Comparison of ENCODE assay signal across 27 cellular contexts in the genomic region with DNA sequence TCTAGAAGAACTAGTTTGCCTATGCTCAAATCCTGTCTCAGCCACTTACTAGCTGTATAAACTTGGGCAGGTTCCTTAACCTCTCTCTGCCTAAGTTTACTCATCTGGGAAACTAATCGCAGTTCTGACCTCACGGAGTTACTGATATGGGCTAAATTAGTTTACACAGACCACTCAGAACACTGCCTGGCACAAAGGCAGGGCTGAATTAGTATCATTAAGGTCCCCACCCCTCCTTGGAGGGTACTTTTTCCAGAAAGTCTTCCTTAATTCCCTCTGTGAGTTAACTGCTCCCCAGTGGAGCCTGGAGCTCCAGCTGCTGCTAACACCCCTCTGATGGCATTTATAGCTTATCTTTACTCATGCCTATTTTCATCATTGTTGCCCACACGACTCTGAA. TPM values are rescaled to one million over a fixed set of nuclear protein-coding genes. Genes with fewer than 3 reads are reported as not detected.
DNase-seq lines count a peak whose midpoint lies in the region; ATAC-seq, FAIRE-seq and TF ChIP-seq lines count a peak whose summit lies in the region.
"Had no signal": no experiment of that assay in that cellular context is flagged by ENCODE, and none has a peak within 500 bp of the region (broad histone marks: within the 10 kb centered on the region; RNA-seq: fewer than 3 reads in every experiment).

No MANE protein-coding gene starts in this region.

- H3K27me3 ChIP-seq in bronchial epithelial cell (ENCODE audit: control insufficient read depth, insufficient read depth, low read length) (no peaks in the 10 kb centered on the region), small intestine (ENCODE audit: control insufficient read depth in 2 of 2, insufficient read depth in 2 of 2, low read length in 2 of 2) (no peaks in the 10 kb centered on the region)
- H3K27me3 ChIP-seq: body of pancreas had no signal

- H3K4me1 ChIP-seq in small intestine (ENCODE audit: control insufficient read depth in 2 of 2, insufficient read depth in 1 of 2, low read depth in 1 of 2, low read length in 1 of 2): peaks cover 0 to 13% of the 10 kb centered on the region in 2 donors

- H3K27ac Mint-ChIP-seq in activated T-cell treated with anti-CD3 and anti-CD28 coated beads, Interleukin-2, amount 50 U/mL, for 72 hours: peak overlapping the region; percentile 3
- peak overlapping the region; percentile 38 for H3K27ac Mint-ChIP-seq in memory B cell
- H3K27ac Mint-ChIP-seq: activated naive CD8-positive, alpha-beta T cell; activated T-cell treated with anti-CD3 and anti-CD28 coated beads, Interleukin-2, amount 50 U/mL, for 24 hours; HFFc6 had no signal

- WGBS in small intestine, 3 donors: 23 to 56% (median 30%) methylated on average over 3 of the region's 3 CpGs

- peak overlapping the region in 1 of 2 donors; percentile 53 for H3K27ac ChIP-seq in small intestine (ENCODE audit: low read depth in 1 of 2, low read length in 1 of 2)
- H3K27ac ChIP-seq: PC-9 had no signal

- no peak for TF ChIP-seq CTCF in bronchial epithelial cell (IDR thresholded peaks at IDR 0.05; ENCODE audit: insufficient read depth, low read length, severe bottlenecking)

- no peaks in the 10 kb centered on the region for H3K27me3 Mint-ChIP-seq in activated T-cell treated with anti-CD3 and anti-CD28 coated beads, Interleukin-2, amount 50 U/mL, for 72 hours (ENCODE audit: low read depth)
- no peaks in the 10 kb centered on the region for H3K27me3 Mint-ChIP-seq in activated T-cell treated with anti-CD3 and anti-CD28 coated beads, Interleukin-2, amount 50 U/mL, for 4 hours (ENCODE audit: low read depth)
- no peaks in the 10 kb centered on the region for H3K27me3 Mint-ChIP-seq in memory B cell
- H3K27me3 Mint-ChIP-seq: activated naive CD8-positive, alpha-beta T cell; activated T-cell treated with anti-CD3 and anti-CD28 coated beads, Interleukin-2, amount 50 U/mL, for 24 hours had no signal

- H3K4me3 ChIP-seq in bronchial epithelial cell (ENCODE audit: low read depth, low read length) (no peak overlapping the region), small intestine (ENCODE audit: low read depth in 1 of 2, low read length in 2 of 2) (no peak overlapping the region)
- H3K4me3 ChIP-seq: body of pancreas, PC-9 had no signal

- no peaks in the 10 kb centered on the region for H3K9me3 ChIP-seq in small intestine (ENCODE audit: control insufficient read depth, low read depth)
- H3K9me3 ChIP-seq: body of pancreas had no signal

- FAIRE-seq in bronchial epithelial cell (lab: Jason Lieb, UNC) (peak; percentile 43), small intestine (lab: Jason Lieb, UNC) (no peak)
- FAIRE-seq: GM12891 had no signal

- no peak for ATAC-seq in activated T-cell treated with anti-CD3 and anti-CD28 coated beads, Interleukin-2, amount 50 U/mL, for 72 hours (replicated peaks in 1 of 2)
- ATAC-seq in activated T-cell treated with anti-CD3 and anti-CD28 coated beads, Interleukin-2, amount 50 U/mL, for 4 hours: no peak
- ATAC-seq in memory B cell (ENCODE audit: low read depth): no peak
- no peak for ATAC-seq in GM18502 (IDR thresholded peaks at IDR 0.05; ENCODE audit: poor library complexity, unreplicated experiment)

- no peak overlapping the region for H3K4me3 Mint-ChIP-seq in activated T-cell treated with anti-CD3 and anti-CD28 coated beads, Interleukin-2, amount 50 U/mL, for 72 hours
- H3K4me3 Mint-ChIP-seq in activated T-cell treated with anti-CD3 and anti-CD28 coated beads, Interleukin-2, amount 50 U/mL, for 4 hours: no peak overlapping the region
- no peak overlapping the region for H3K4me3 Mint-ChIP-seq in memory B cell
- H3K4me3 Mint-ChIP-seq: activated naive CD8-positive, alpha-beta T cell; activated T-cell treated with anti-CD3 and anti-CD28 coated beads, Interleukin-2, amount 50 U/mL, for 24 hours; HFFc6 had no signal

- no peaks in the 10 kb centered on the region for H3K9me3 Mint-ChIP-seq in activated T-cell treated with anti-CD3 and anti-CD28 coated beads, Interleukin-2, amount 50 U/mL, for 72 hours
- no peaks in the 10 kb centered on the region for H3K9me3 Mint-ChIP-seq in activated T-cell treated with anti-CD3 and anti-CD28 coated beads, Interleukin-2, amount 50 U/mL, for 4 hours
- no peaks in the 10 kb centered on the region for H3K9me3 Mint-ChIP-seq in memory B cell
- H3K9me3 Mint-ChIP-seq: activated T-cell treated with anti-CD3 and anti-CD28 coated beads, Interleukin-2, amount 50 U/mL, for 24 hours; HFFc6 had no signal

- peaks cover 51% of the 10 kb centered on the region for H3K4me1 Mint-ChIP-seq in activated T-cell treated with anti-CD3 and anti-CD28 coated beads, Interleukin-2, amount 50 U/mL, for 72 hours (ENCODE audit: low read depth)
- H3K4me1 Mint-ChIP-seq in activated T-cell treated with anti-CD3 and anti-CD28 coated beads, Interleukin-2, amount 50 U/mL, for 4 hours (ENCODE audit: low read depth): peaks cover 36% of the 10 kb centered on the region
- H3K4me1 Mint-ChIP-seq in memory B cell: peaks cover 34% of the 10 kb centered on the region

- H3K36me3 Mint-ChIP-seq in activated T-cell treated with anti-CD3 and anti-CD28 coated beads, Interleukin-2, amount 50 U/mL, for 72 hours (ENCODE audit: insufficient read depth in 2 of 2): peaks cover 0 to 2% of the 10 kb centered on the region in 2 donors
- H3K36me3 Mint-ChIP-seq in activated T-cell treated with anti-CD3 and anti-CD28 coated beads, Interleukin-2, amount 50 U/mL, for 4 hours (ENCODE audit: insufficient read depth): no peaks in the 10 kb centered on the region
- H3K36me3 Mint-ChIP-seq in memory B cell: peaks cover 4% of the 10 kb centered on the region

- no peak for DNase-seq in activated T-cell treated with anti-CD3 and anti-CD28 coated beads, Interleukin-2, amount 50 U/mL, for 72 hours
- DNase-seq in activated T-cell treated with anti-CD3 and anti-CD28 coated beads, Interleukin-2, amount 50 U/mL, for 4 hours: no peak
- DNase-seq in bronchial epithelial cell (ENCODE audit: low read depth) (no peak), memory B cell (ENCODE audit: low spot score in 2 of 2) (no peak), small intestine (peak; percentile 68), NCI-H2196 (lab: John Stamatoyannopoulos, UW; ENCODE audit: unreplicated experiment) (no peak), NCI-H1694 (lab: John Stamatoyannopoulos, UW) (no peak)
- DNase-seq: 8988T; activated CD4-positive, CD25-positive, alpha-beta regulatory T cell treated with anti-CD3 and anti-CD28 coated beads, Interleukin-2, amount 50 U/mL, for 72 hours; activated CD8-positive, alpha-beta memory T cell treated with anti-CD3 and anti-CD28 coated beads for 24 hours; activated T-cell treated with anti-CD3 and anti-CD28 coated beads, Interleukin-2, amount 50 U/mL, for 24 hours; body of pancreas; cortex of kidney; DND-41; HFFc6; NCI-H1092 treated with DMSO at 0.1 percent for 48 hours; NCI-H2107; NCI-H510A treated with DMSO at 0.1 percent for 48 hours; occipital lobe; PC-9; SHP77; stimulated activated CD4-positive, alpha-beta T cell treated with anti-CD3 and anti-CD28 coated beads, Interleukin-2, amount 100 ng/mL, for 48 hours; stimulated activated naive CD4-positive, alpha-beta T cell; SW 1271 had no signal

- H3K36me3 ChIP-seq in bronchial epithelial cell (ENCODE audit: control insufficient read depth, insufficient read depth, low read length): no peaks in the 10 kb centered on the region
- H3K36me3 ChIP-seq in small intestine (ENCODE audit: control insufficient read depth in 2 of 2, insufficient read depth in 2 of 2, low read length in 2 of 2): no peaks in the 10 kb centered on the region

RNA-seq across cellular contexts. Expression of a gene that starts 40.3 kb away (rescaled TPM):
- total RNA-seq in activated T-cell treated with anti-CD3 and anti-CD28 coated beads, Interleukin-2, amount 50 U/mL, for 72 hours: 10 to 100 TPM; 70.1 to 84.9 TPM
- total RNA-seq in activated T-cell treated with anti-CD3 and anti-CD28 coated beads, Interleukin-2, amount 50 U/mL, for 4 hours: 10 to 100 TPM; 36.2 to 39.1 (median 37.5) TPM
- total RNA-seq in bronchial epithelial cell: 3.5 and 3.7 TPM in 2 replicates
- polyA plus RNA-seq in small intestine: 10 to 100 TPM; 24.2 to 38.7 (median 25.7) TPM
